Comparison of ENCODE assay signal across 22 cellular contexts in genomic region chr10:128098631-128099030, GRCh38. TPM values are rescaled to one million over a fixed set of nuclear protein-coding genes. Genes with fewer than 3 reads are reported as not detected.
A peak's percentile ranks its signal among the peaks of the same experiment; 100 is the strongest.
DNase-seq lines count a peak whose midpoint lies in the region; FAIRE-seq and TF ChIP-seq lines count a peak whose summit lies in the region.
"Had no signal": no experiment of that assay in that cellular context is flagged by ENCODE, and none has a peak within 500 bp of the region (broad histone marks: within the 10 kb centered on the region; RNA-seq: fewer than 3 reads in every experiment).

No MANE protein-coding gene starts in this region.

- BruUV-seq in MCF 10A (replicated peaks; lab: Mats Ljungman, UMichigan) (TSS peak; percentile 20), endothelial cell of umbilical vein (replicated peaks; lab: Mats Ljungman, UMichigan) (TSS peak; percentile 6)

- TF ChIP-seq CTCF in MCF 10A (IDR thresholded peaks at IDR 0.05; ENCODE audit: unreplicated experiment) (no peak), breast epithelium (IDR thresholded peaks at IDR 0.05) (no peak), endothelial cell of umbilical vein (IDR thresholded peaks at IDR 0.05; ENCODE audit: extremely low read depth in 1 of 2, insufficient read depth in 1 of 2, low read depth in 1 of 2, low read length in 2 of 2) (no peak)

- DNase-seq in DMS53 (lab: John Stamatoyannopoulos, UW) (peak; percentile 57), DMS53 treated with DMSO at 0.1 percent for 48 hours (lab: John Stamatoyannopoulos, UW; ENCODE audit: unreplicated experiment) (no peak), MCF 10A (ENCODE audit: unreplicated experiment) (no peak), breast epithelium (ENCODE audit: low spot score in 2 of 2) (no peak), endothelial cell of umbilical vein (ENCODE audit: low read depth, low spot score) (no peak), GM12892 (ENCODE audit: insufficient read length) (no peak)
- no peak for DNase-seq in activated T-cell treated with anti-CD3 and anti-CD28 coated beads, Interleukin-2, amount 50 U/mL, for 1 hour
- no peak for DNase-seq in stimulated activated CD4-positive, alpha-beta T cell treated with anti-CD3 and anti-CD28 coated beads, Interleukin-1b, Interleukin-23, amount 100 ng/mL, for 48 hours
- DNase-seq: BE2C; CD8-positive, alpha-beta T cell; DND-41; GM23248; MV-4-11; NCI-H1417; NCI-H187 treated with DMSO at 0.1 percent for 48 hours; NCI-H345; NCI-H69 had no signal

- no peak for FAIRE-seq in endothelial cell of umbilical vein (lab: Jason Lieb, UNC)
- FAIRE-seq in GM12892 (lab: Jason Lieb, UNC), result no peak
- FAIRE-seq: D721Med, G401.6, GM18507 had no signal

- H3K4me3 ChIP-seq in breast epithelium, result no peak overlapping the region
- H3K4me3 ChIP-seq in endothelial cell of umbilical vein (replicated peaks in 1 of 3; ENCODE audit: insufficient read depth in 1 of 3, low read depth in 1 of 3, low read length in 3 of 3), result no peak overlapping the region
- H3K4me3 ChIP-seq: GM23248 had no signal

- H3K4me2 ChIP-seq in endothelial cell of umbilical vein (ENCODE audit: insufficient read depth, low read length), result no peak overlapping the region

- no peak overlapping the region for H3K9ac ChIP-seq in endothelial cell of umbilical vein (replicated peaks; ENCODE audit: extremely low read depth, insufficient read depth, low read length)
- H3K9ac ChIP-seq: GM23248 had no signal

- H3K79me2 ChIP-seq in endothelial cell of umbilical vein (ENCODE audit: control insufficient read depth, insufficient read depth, low read length), result peaks cover 19% of the 10 kb centered on the region

- dilution Hi-C loops in endothelial cell of umbilical vein (cut with MboI; ENCODE audit: extremely low pct_ligation_motif_present, low sequenced_read_pairs), result no loop called here

- H3K9me3 ChIP-seq in breast epithelium (no peaks in the 10 kb centered on the region), endothelial cell of umbilical vein (replicated peaks; ENCODE audit: control insufficient read depth, insufficient read depth, low read length) (no peaks in the 10 kb centered on the region)
- H3K9me3 ChIP-seq: BE2C had no signal

- H3K36me3 ChIP-seq in breast epithelium (no peaks in the 10 kb centered on the region), endothelial cell of umbilical vein (ENCODE audit: control insufficient read depth in 2 of 2, extremely low read depth in 1 of 2, insufficient read depth in 2 of 2, low read length in 2 of 2) (peaks cover under 1 to 24% of the 10 kb centered on the region in 2 experiments)

- TF ChIP-seq POLR2A in breast epithelium (IDR thresholded peaks at IDR 0.05), result no peak
- TF ChIP-seq POLR2A in endothelial cell of umbilical vein (IDR thresholded peaks at IDR 0.05; ENCODE audit: low read depth, low read length), result no peak
- no peak for TF ChIP-seq POLR2A in GM12892 (IDR thresholded peaks at IDR 0.05; ENCODE audit: low read depth, low read length)

- H3K27ac Mint-ChIP-seq in MCF 10A (ENCODE audit: low read depth, unreplicated experiment), result no peak overlapping the region
- H3K27ac Mint-ChIP-seq: CD8-positive, alpha-beta T cell had no signal

- H3K36me3 Mint-ChIP-seq in MCF 10A (ENCODE audit: insufficient read depth, unreplicated experiment), result peaks cover 8% of the 10 kb centered on the region
- H3K36me3 Mint-ChIP-seq: CD8-positive, alpha-beta T cell had no signal

- CTCF ChIA-PET in MCF 10A (lab: Yijun Ruan, JAX), result interaction anchor here (2.1 kb wide), 1 partner anchor 51 kb away, joined by 6 read pairs; no protein-coding TSS in a partner anchor
- CTCF ChIA-PET in endothelial cell of umbilical vein (lab: Charles Lee), result no interaction called here

- H3K9me1 ChIP-seq in endothelial cell of umbilical vein (replicated peaks; ENCODE audit: control insufficient read depth, extremely low read depth, insufficient read depth, low read length), result no peaks in the 10 kb centered on the region

- H3K27me3 ChIP-seq in breast epithelium, result no peaks in the 10 kb centered on the region
- no peaks in the 10 kb centered on the region for H3K27me3 ChIP-seq in endothelial cell of umbilical vein (ENCODE audit: control insufficient read depth in 2 of 2, insufficient read depth in 2 of 2, low read length in 2 of 2)
- H3K27me3 ChIP-seq: BE2C had no signal

- H3K4me1 ChIP-seq in breast epithelium (no peaks in the 10 kb centered on the region), endothelial cell of umbilical vein (ENCODE audit: control insufficient read depth, extremely low read depth, insufficient read depth, low read length) (no peaks in the 10 kb centered on the region)
- H3K4me1 ChIP-seq: BE2C had no signal

- H4K20me1 ChIP-seq in endothelial cell of umbilical vein (replicated peaks; ENCODE audit: control insufficient read depth, extremely low read depth, insufficient read depth, low read length), result no peaks in the 10 kb centered on the region

- intact Hi-C loops in MCF 10A (cut with micrococcal nuclease), result no loop called here
- intact Hi-C loops in breast epithelium (cut with DNase I; ENCODE audit: low total_unique reads), result no loop called here
- intact Hi-C loops in endothelial cell of umbilical vein (cut with micrococcal nuclease), result no loop called here

- H3K9me3 Mint-ChIP-seq in MCF 10A (ENCODE audit: unreplicated experiment), result no peaks in the 10 kb centered on the region
- H3K9me3 Mint-ChIP-seq: CD8-positive, alpha-beta T cell had no signal

- no peak overlapping the region for H2AFZ ChIP-seq in endothelial cell of umbilical vein (ENCODE audit: low read depth, low read length)
- H2AFZ ChIP-seq: GM23248 had no signal

- H3K4me1 Mint-ChIP-seq in MCF 10A (ENCODE audit: insufficient read depth, unreplicated experiment), result peaks cover 6% of the 10 kb centered on the region

- no peak overlapping the region for H3K4me3 Mint-ChIP-seq in MCF 10A (ENCODE audit: unreplicated experiment)
- H3K4me3 Mint-ChIP-seq: CD8-positive, alpha-beta T cell had no signal

- H3K27me3 Mint-ChIP-seq in MCF 10A (ENCODE audit: insufficient read depth, unreplicated experiment), result no peaks in the 10 kb centered on the region

- POLR2A ChIA-PET in MCF 10A (lab: Yijun Ruan, JAX) (no interaction called here), endothelial cell of umbilical vein (lab: Charles Lee) (no interaction called here)

- no peak overlapping the region for H3K27ac ChIP-seq in breast epithelium
- H3K27ac ChIP-seq in endothelial cell of umbilical vein (ENCODE audit: insufficient read depth, low read depth, low read length), result no peak overlapping the region
- H3K27ac ChIP-seq: 22Rv1, GM23248, HL-60 had no signal

TF ChIP-seq in endothelial cell of umbilical vein, 7 proteins besides CTCF, POLR2A, EP300 and RAD21:
- TF ChIP-seq FOS (IDR thresholded peaks at IDR 0.05; ENCODE audit: borderline replicate concordance, insufficient read depth, low read length) (no peak), POLR2AphosphoS5 (IDR thresholded peaks at IDR 0.05; ENCODE audit: insufficient read depth, low read depth, low read length) (no peak), EZH2 (IDR thresholded peaks at IDR 0.05; ENCODE audit: borderline replicate concordance, low read depth, low read length, severe bottlenecking) (no peak), JUN (IDR thresholded peaks at IDR 0.05; ENCODE audit: borderline replicate concordance, insufficient read depth, insufficient read length, low read depth) (no peak), GATA2 (IDR thresholded peaks at IDR 0.05; ENCODE audit: insufficient read depth, insufficient read length, low read depth, low read length) (no peak), MYC (IDR thresholded peaks at IDR 0.05; ENCODE audit: low read depth, low read length) (no peak), MAX (IDR thresholded peaks at IDR 0.05; ENCODE audit: insufficient read depth, insufficient read length) (no peak)

RNA-seq across cellular contexts. Expression of gene MKI67, which starts 27.6 kb away (rescaled TPM):
- total RNA-seq in MCF 10A (2022) (40.4 and 81.4 TPM in 2 replicates), breast epithelium (1 to 10 TPM in 1 of 3 donors, under 1 TPM in 2; 0.29 to 6.4 (median 0.33) TPM), endothelial cell of umbilical vein (101 and 125 TPM in 2 replicates)
- 12.8 and 16.2 TPM in 2 replicates for polyA plus RNA-seq in endothelial cell of umbilical vein
- polyA plus RNA-seq in endothelial cell of umbilical vein (2011; cell fraction: cytosol; rRNA removed), result 27.8 and 31.1 TPM in 2 replicates
- 50.6 and 62.0 TPM in 2 replicates for polyA plus RNA-seq in endothelial cell of umbilical vein (2011; cell fraction: nucleus; rRNA removed)
- 23.9 and 62.4 TPM in 2 replicates for polyA plus RNA-seq in endothelial cell of umbilical vein (2012)
- polyA minus RNA-seq in endothelial cell of umbilical vein, result 20.7 and 23.3 TPM in 2 replicates
- 82.4 TPM for polyA minus RNA-seq in endothelial cell of umbilical vein (2011; cell fraction: cytosol; rRNA and poly(A)+ RNA removed)
- polyA minus RNA-seq in endothelial cell of umbilical vein (2011; cell fraction: nucleus; rRNA and poly(A)+ RNA removed), result 30.8 and 46.4 TPM in 2 replicates
- polyA plus RNA-seq in GM12892 (2012; ENCODE audit: missing spikeins), result 29.0 TPM
